ENCODE assay signal across 20 cellular contexts in genomic region chr11:120871924-120872323, GRCh38.
"Had no signal": no experiment of that assay in that cellular context is flagged by ENCODE, and none has a peak within 500 bp of the region (broad histone marks: within the 10 kb centered on the region; RNA-seq: fewer than 3 reads in every experiment).

No MANE protein-coding gene starts in this region.

- DNase-seq: Kasumi-1, MM.1S, NCI-H1092 treated with DMSO at 0.1 percent for 48 hours, NCI-H1436 treated with DMSO at 0.1 percent for 48 hours, NCI-H1694, NCI-H187 treated with DMSO at 0.1 percent for 48 hours, NCI-H2029 treated with DMSO at 0.1 percent for 48 hours, NCI-H2171 treated with DMSO at 0.1 percent for 48 hours, NCI-H345, NCI-H446 treated with DMSO at 0.1 percent for 48 hours, NCI-H510A treated with DMSO at 0.1 percent for 48 hours, NCI-H526, Right ventricle myocardium superior, RPMI8226, SIG-M5 had no signal

- H3K4me3 Mint-ChIP-seq: IgD-negative memory B cell had no signal

- H3K36me3 ChIP-seq: SJSA1 had no signal

- H3K4me3 ChIP-seq: K562, SJSA1, SK-N-MC had no signal

- H3K27ac ChIP-seq: KMS-11, SJSA1, SK-N-MC had no signal

- H3K9me3 ChIP-seq: SJSA1 had no signal

- ATAC-seq: K562 had no signal

- H3K27me3 ChIP-seq: SJSA1 had no signal

- H3K27ac Mint-ChIP-seq: IgD-negative memory B cell had no signal

- H3K4me1 ChIP-seq: SJSA1 had no signal

- H3K36me3 Mint-ChIP-seq: IgD-negative memory B cell had no signal

- H3K4me2 ChIP-seq: KMS-11 had no signal

- H3K9ac ChIP-seq: KMS-11 had no signal
